In the genomic region with DNA sequence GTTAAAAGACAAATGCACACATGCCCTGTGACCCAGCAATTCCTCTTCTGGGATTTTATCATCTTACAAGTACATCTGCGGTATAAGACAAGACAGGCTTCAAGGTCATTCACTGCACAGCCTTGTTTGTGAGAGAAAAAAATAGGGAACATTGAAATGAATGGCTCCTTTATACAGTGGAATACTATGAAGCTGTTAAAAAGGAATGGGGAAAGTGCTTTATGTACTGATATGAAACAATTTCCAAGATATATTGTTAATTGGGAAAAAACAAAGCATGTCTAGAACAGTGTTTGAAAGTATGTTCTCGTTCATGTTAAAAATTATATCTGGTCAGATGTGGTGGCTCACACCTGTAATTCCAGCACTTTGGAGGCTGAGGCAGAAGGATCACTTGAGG, we compare ENCODE assay signal across 2 cellular contexts.
TF ChIP-seq lines count a peak whose summit lies in the region.

No MANE protein-coding gene starts in this region.

TF ChIP-seq in GM23338, 12 proteins besides CTCF, POLR2A, EP300 and RAD21:
- TF ChIP-seq ZNF114 (CRISPR knock-in tag; IDR thresholded peaks at IDR 0.05) (no peak), POLR2AphosphoS5 (IDR thresholded peaks at IDR 0.05; ENCODE audit: low read depth) (no peak), CREB1 (CRISPR knock-in tag; IDR thresholded peaks at IDR 0.05; ENCODE audit: low read depth) (no peak), EZH2 (IDR thresholded peaks at IDR 0.05; ENCODE audit: low read depth, unreplicated experiment) (no peak), EZH2phosphoT487 (IDR thresholded peaks at IDR 0.05; ENCODE audit: unreplicated experiment) (no peak)
- TF ChIP-seq, protein P1, sequence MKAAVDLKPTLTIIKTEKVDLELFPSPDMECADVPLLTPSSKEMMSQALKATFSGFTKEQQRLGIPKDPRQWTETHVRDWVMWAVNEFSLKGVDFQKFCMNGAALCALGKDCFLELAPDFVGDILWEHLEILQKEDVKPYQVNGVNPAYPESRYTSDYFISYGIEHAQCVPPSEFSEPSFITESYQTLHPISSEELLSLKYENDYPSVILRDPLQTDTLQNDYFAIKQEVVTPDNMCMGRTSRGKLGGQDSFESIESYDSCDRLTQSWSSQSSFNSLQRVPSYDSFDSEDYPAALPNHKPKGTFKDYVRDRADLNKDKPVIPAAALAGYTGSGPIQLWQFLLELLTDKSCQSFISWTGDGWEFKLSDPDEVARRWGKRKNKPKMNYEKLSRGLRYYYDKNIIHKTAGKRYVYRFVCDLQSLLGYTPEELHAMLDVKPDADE (IDR thresholded peaks at IDR 0.05): no peak
TF ChIP-seq in GM23338: peak in this region for 0.

TF ChIP-seq in K562, 482 proteins besides CTCF, POLR2A, EP300 and RAD21:
- TF ChIP-seq FOXK1 (CRISPR knock-in tag; IDR thresholded peaks at IDR 0.05; ENCODE audit: borderline replicate concordance) (no peak), ZNF146 (CRISPR knock-in tag; IDR thresholded peaks at IDR 0.05; ENCODE audit: unreplicated experiment) (peak; percentile 73), ARHGAP35 (IDR thresholded peaks at IDR 0.05; ENCODE audit: partially characterized antibody) (no peak), ESRRA (IDR thresholded peaks at IDR 0.05; ENCODE audit: borderline replicate concordance, low read depth) (peak; percentile 46; the same call in 1 of the 2 replicates), ZNF121 (CRISPR knock-in tag; conservative IDR thresholded peaks at IDR 0.05) (0 out of 2 replicates have a peak, but pooled peaks have one; percentile 23), RFX5 (IDR thresholded peaks at IDR 0.05; ENCODE audit: low read depth, low read length) (no peak)
